ENCODE assay signal across 20 cellular contexts in genomic region chr5:159018855-159019254, GRCh38.
"Had no signal": no experiment of that assay in that cellular context is flagged by ENCODE, and none has a peak within 500 bp of the region (broad histone marks: within the 10 kb centered on the region; RNA-seq: fewer than 3 reads in every experiment).

No MANE protein-coding gene starts in this region.

- H3K36me3 Mint-ChIP-seq: T-cell had no signal

- H3K27me3 Mint-ChIP-seq: activated B cell treated with CpG ODN at 0.5 μM for 24 hours; stimulated activated naive CD8-positive, alpha-beta T cell treated with anti-CD3 and anti-CD28 coated beads, Interleukin-15, Interleukin-2, amounts not matched to agents 100 ng/mL and 50 ng/mL, for 24 hours had no signal

- H3K27ac Mint-ChIP-seq: activated B cell treated with CpG ODN at 0.5 μM for 24 hours; activated CD4-positive, alpha-beta memory T cell treated with anti-CD3 and anti-CD28 coated beads, Interleukin-2, amount 10 ng/mL, durations not matched to agents 7 days and 5 days; activated naive CD4-positive, alpha-beta T cell treated with anti-CD3 and anti-CD28 coated beads for 36 hours; stimulated activated naive CD8-positive, alpha-beta T cell treated with anti-CD3 and anti-CD28 coated beads, Interleukin-15, Interleukin-2, amounts not matched to agents 100 ng/mL and 50 ng/mL, for 24 hours; T-cell had no signal

- H3K9me3 Mint-ChIP-seq: activated B cell treated with CpG ODN at 0.5 μM for 24 hours; activated CD4-positive, alpha-beta memory T cell treated with anti-CD3 and anti-CD28 coated beads, Interleukin-2, amount 10 ng/mL, durations not matched to agents 7 days and 5 days; activated naive CD4-positive, alpha-beta T cell treated with anti-CD3 and anti-CD28 coated beads for 36 hours; activated T-cell treated with anti-CD3 and anti-CD28 coated beads, Interleukin-2, amount 50 U/mL, for 4 hours; neural crest cell; stimulated activated naive CD8-positive, alpha-beta T cell treated with anti-CD3 and anti-CD28 coated beads, Interleukin-15, Interleukin-2, amounts not matched to agents 100 ng/mL and 50 ng/mL, for 24 hours; T-cell had no signal

- H3K36me3 ChIP-seq: esophagus squamous epithelium, left lung, suprapubic skin, transverse colon, uterus had no signal

- DNase-seq: activated B cell treated with CpG ODN at 0.5 μM for 24 hours; activated CD4-positive, alpha-beta memory T cell treated with anti-CD3 and anti-CD28 coated beads, Interleukin-2, amount 10 ng/mL, durations not matched to agents 7 days and 5 days; activated CD4-positive, alpha-beta T cell treated with anti-CD3 and anti-CD28 coated beads for 4 hours; activated naive CD4-positive, alpha-beta T cell treated with anti-CD3 and anti-CD28 coated beads for 36 hours; activated T-cell treated with anti-CD3 and anti-CD28 coated beads, Interleukin-2, amount 50 U/mL, for 4 hours; aorta; dermis blood vessel endothelial cell; effector memory CD4-positive, alpha-beta T cell; esophagus squamous epithelium; head of caudate nucleus; kidney; left lung; psoas muscle; right cardiac atrium; T-cell; transverse colon; uterus had no signal

- H3K27ac ChIP-seq: left lung, psoas muscle, suprapubic skin, transverse colon had no signal

- H3K27me3 ChIP-seq: suprapubic skin, transverse colon, uterus had no signal

- H3K4me3 ChIP-seq: esophagus squamous epithelium, left lung, psoas muscle, suprapubic skin, transverse colon, uterus had no signal

- H3K4me3 Mint-ChIP-seq: activated B cell treated with CpG ODN at 0.5 μM for 24 hours; activated CD4-positive, alpha-beta memory T cell treated with anti-CD3 and anti-CD28 coated beads, Interleukin-2, amount 10 ng/mL, durations not matched to agents 7 days and 5 days; activated naive CD4-positive, alpha-beta T cell treated with anti-CD3 and anti-CD28 coated beads for 36 hours; activated T-cell treated with anti-CD3 and anti-CD28 coated beads, Interleukin-2, amount 50 U/mL, for 4 hours; neural crest cell; stimulated activated naive CD8-positive, alpha-beta T cell treated with anti-CD3 and anti-CD28 coated beads, Interleukin-15, Interleukin-2, amounts not matched to agents 100 ng/mL and 50 ng/mL, for 24 hours; T-cell had no signal

- H3K9me3 ChIP-seq: esophagus squamous epithelium, left lung, psoas muscle, suprapubic skin, transverse colon, uterus had no signal
